ENCODE assay signal across 23 cellular contexts in the genomic region with DNA sequence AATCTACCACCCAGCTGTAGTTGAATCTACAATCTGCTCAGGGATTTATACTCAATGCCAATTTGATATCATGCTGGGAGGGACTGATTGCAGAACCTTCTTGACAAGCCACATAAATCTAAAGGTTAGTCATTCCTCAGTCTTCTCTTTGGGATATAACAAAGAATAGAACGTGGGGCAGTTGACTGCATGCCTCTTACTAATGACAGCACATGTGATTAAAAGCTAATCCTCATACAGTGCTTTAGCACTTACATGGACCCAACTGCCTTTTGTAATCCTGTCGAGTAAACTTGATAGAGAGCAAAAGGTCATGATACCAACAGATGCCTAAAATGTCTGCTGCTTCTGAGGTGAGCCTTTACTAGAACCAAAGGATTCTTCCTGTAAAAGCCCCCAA. TPM values are rescaled to one million over a fixed set of nuclear protein-coding genes. Genes with fewer than 3 reads are reported as not detected.
DNase-seq lines count a peak whose midpoint lies in the region; ATAC-seq and TF ChIP-seq lines count a peak whose summit lies in the region.
"Had no signal": no experiment of that assay in that cellular context is flagged by ENCODE, and none has a peak within 500 bp of the region (broad histone marks: within the 10 kb centered on the region; RNA-seq: fewer than 3 reads in every experiment).

No MANE protein-coding gene starts in this region.

- no peaks in the 10 kb centered on the region for H3K9me3 Mint-ChIP-seq in activated T-helper 17 cell treated with anti-CD3 and anti-CD28 coated beads, Interleukin-2, amount 50 U/mL, for 72 hours
- H3K9me3 Mint-ChIP-seq: immature natural killer cell; naive thymus-derived CD4-positive, alpha-beta T cell had no signal

- H3K4me1 ChIP-seq in foreskin keratinocyte: peaks cover 3% of the 10 kb centered on the region
- H3K4me1 ChIP-seq: BLaER1, SJCRH30 had no signal

- H3K27me3 ChIP-seq in foreskin keratinocyte: no peaks in the 10 kb centered on the region
- H3K27me3 ChIP-seq: BLaER1, SJCRH30, transverse colon had no signal

- peak; percentile 67 for ATAC-seq in foreskin keratinocyte
- no peak for ATAC-seq in GM21717 (IDR thresholded peaks at IDR 0.05; ENCODE audit: unreplicated experiment)
- ATAC-seq in activated T-helper 17 cell treated with anti-CD3 and anti-CD28 coated beads, Interleukin-2, amount 50 U/mL, for 72 hours (replicated peaks): no peak
- ATAC-seq: naive thymus-derived CD4-positive, alpha-beta T cell; stimulated activated naive CD8-positive, alpha-beta T cell treated with anti-CD3 and anti-CD28 coated beads, Interleukin-15, Interleukin-2, amounts not matched to agents 100 U/mL and 50 U/mL, for 24 hours had no signal

- no peak overlapping the region for H3K4me3 Mint-ChIP-seq in activated T-helper 17 cell treated with anti-CD3 and anti-CD28 coated beads, Interleukin-2, amount 50 U/mL, for 72 hours
- H3K4me3 Mint-ChIP-seq: immature natural killer cell; naive thymus-derived CD4-positive, alpha-beta T cell had no signal

- H3K4me1 Mint-ChIP-seq in activated T-helper 17 cell treated with anti-CD3 and anti-CD28 coated beads, Interleukin-2, amount 50 U/mL, for 72 hours: peaks cover 4% of the 10 kb centered on the region
- H3K4me1 Mint-ChIP-seq: immature natural killer cell had no signal

- no peak overlapping the region for H3K27ac Mint-ChIP-seq in activated T-helper 17 cell treated with anti-CD3 and anti-CD28 coated beads, Interleukin-2, amount 50 U/mL, for 72 hours
- H3K27ac Mint-ChIP-seq: immature natural killer cell had no signal

- TF ChIP-seq CTCF in foreskin keratinocyte (conservative IDR thresholded peaks at IDR 0.05): no peak
- no peak for TF ChIP-seq CTCF in retinal pigment epithelial cell (conservative IDR thresholded peaks at IDR 0.05; ENCODE audit: low read depth, low read length)

- no peak overlapping the region for H3K4me3 ChIP-seq in retinal pigment epithelial cell (ENCODE audit: low read length)
- H3K4me3 ChIP-seq: BLaER1, GM23248, SJCRH30, transverse colon had no signal

- DNase-seq in NCI-H1417 (lab: John Stamatoyannopoulos, UW): peak in 2 of 3 experiments; percentile 2 to 47
- DNase-seq in NCI-H1417 treated with DMSO at 0.1 percent for 48 hours (lab: John Stamatoyannopoulos, UW): no peak
- DNase-seq in NCI-H82 treated with DMSO at 0.1 percent for 48 hours (lab: John Stamatoyannopoulos, UW; ENCODE audit: unreplicated experiment): peak; percentile 91
- peak in 1 of 2 donors; percentile 38 for DNase-seq in foreskin keratinocyte
- peak; percentile 71 for DNase-seq in retinal pigment epithelial cell (ENCODE audit: low read depth)
- DNase-seq in effector CD4-positive, alpha-beta T cell: no peak
- DNase-seq: 8988T; activated gamma-delta T cell; anterior cingulate cortex; cortex of kidney; GM23248; immature natural killer cell; naive thymus-derived CD4-positive, alpha-beta T cell; NCI-H187; NCI-H446 treated with DMSO at 0.1 percent for 48 hours; posterior cingulate gyrus; SJCRH30; stimulated activated naive CD8-positive, alpha-beta T cell treated with anti-CD3 and anti-CD28 coated beads, Interleukin-15, Interleukin-2, amounts not matched to agents 100 U/mL and 50 U/mL, for 24 hours; T-helper 9 cell; transverse colon had no signal

- H3K27me3 Mint-ChIP-seq in activated T-helper 17 cell treated with anti-CD3 and anti-CD28 coated beads, Interleukin-2, amount 50 U/mL, for 72 hours: no peaks in the 10 kb centered on the region
- H3K27me3 Mint-ChIP-seq: naive thymus-derived CD4-positive, alpha-beta T cell had no signal

- H3K27ac ChIP-seq in foreskin keratinocyte: no peak overlapping the region
- H3K27ac ChIP-seq: BLaER1, GM23248, SJCRH30, transverse colon had no signal

- H3K36me3 Mint-ChIP-seq in activated T-helper 17 cell treated with anti-CD3 and anti-CD28 coated beads, Interleukin-2, amount 50 U/mL, for 72 hours (ENCODE audit: low read depth): peaks cover 13% of the 10 kb centered on the region

RNA-seq across cellular contexts. Expression of a gene that starts 12.3 kb away (rescaled TPM):
- total RNA-seq in foreskin keratinocyte: 35.7 and 37.6 TPM in 2 replicates
- polyA plus RNA-seq in foreskin keratinocyte: 19.7 and 24.6 TPM in 2 replicates
- 10 to 100 TPM; 15.0 to 19.4 TPM for total RNA-seq in activated T-helper 17 cell treated with anti-CD3 and anti-CD28 coated beads, Interleukin-2, amount 50 U/mL, for 72 hours

Comparison
In these comparisons a context has a peak if more than half of its experiments do, and no peak if none do; other contexts are left out.
1. DNase-seq: peak in NCI-H1417 (2 of 3), NCI-H82 treated with DMSO at 0.1 percent for 48 hours (single experiment) and retinal pigment epithelial cell (single experiment); none in NCI-H1417 treated with DMSO at 0.1 percent for 48 hours (single experiment) and effector CD4-positive, alpha-beta T cell (single experiment).